9 cellular contexts compared by ENCODE assay signal in the genomic region with DNA sequence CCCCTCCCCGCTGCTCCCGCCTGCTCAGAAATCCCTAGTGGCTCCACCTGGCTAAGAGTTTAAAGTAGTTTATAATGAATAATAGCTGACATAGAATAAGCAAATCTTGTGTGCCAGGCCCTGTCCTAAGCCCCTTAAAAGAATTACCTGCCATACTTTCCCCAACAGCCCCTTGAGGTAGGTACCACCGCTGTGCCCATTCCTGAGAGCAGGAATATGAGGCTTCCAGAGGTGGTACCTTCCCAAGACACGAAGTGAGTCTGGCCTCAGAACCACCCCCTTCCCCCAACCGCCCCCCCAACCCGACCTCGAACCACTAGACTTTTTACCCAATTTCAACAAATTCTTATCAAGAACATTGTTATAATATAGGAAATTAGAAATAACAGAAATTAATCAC. TPM values are rescaled to one million over a fixed set of nuclear protein-coding genes. Genes with fewer than 3 reads are reported as not detected.
DNase-seq lines count a peak whose midpoint lies in the region; ATAC-seq and TF ChIP-seq lines count a peak whose summit lies in the region.
"Had no signal": no experiment of that assay in that cellular context is flagged by ENCODE, and none has a peak within 500 bp of the region (broad histone marks: within the 10 kb centered on the region; RNA-seq: fewer than 3 reads in every experiment).

No MANE protein-coding gene starts in this region.

- peaks cover 17 to 30% of the 10 kb centered on the region in 2 donors for H3K4me1 Mint-ChIP-seq in effector memory CD8-positive, alpha-beta T cell (ENCODE audit: low read depth in 2 of 2)
- H3K4me1 Mint-ChIP-seq in neural progenitor cell = peaks cover 13% of the 10 kb centered on the region

- no peak overlapping the region for H2AFZ ChIP-seq in neural progenitor cell (replicated peaks)

- no peak for TF ChIP-seq CTCF in C4-2B (conservative IDR thresholded peaks at IDR 0.05)
- TF ChIP-seq CTCF in LNCaP clone FGC (IDR thresholded peaks at IDR 0.05; ENCODE audit: control insufficient read depth, extremely low read depth, insufficient read depth) = no peak
- TF ChIP-seq CTCF in neural progenitor cell (IDR thresholded peaks at IDR 0.05) = no peak
- no peak for TF ChIP-seq CTCF in GM13976 (IDR thresholded peaks at IDR 0.05; ENCODE audit: borderline replicate concordance, control extremely low read depth, extremely low read depth, insufficient read depth, missing control alignments)

- no peak overlapping the region for H3K9ac ChIP-seq in neural progenitor cell

- H3K4me3 ChIP-seq in LNCaP clone FGC (ENCODE audit: low read depth, low read length) (peak overlapping the region; percentile 90), neural progenitor cell (peak overlapping the region; percentile 91)

- peak overlapping the region; percentile 70; the same call in 1 of the 2 replicates for H3K27ac ChIP-seq in C4-2B
- no peak overlapping the region for H3K27ac ChIP-seq in neural progenitor cell

- peaks cover 52% of the 10 kb centered on the region for H3K27me3 ChIP-seq in neural progenitor cell

- H3K9me3 Mint-ChIP-seq in effector memory CD8-positive, alpha-beta T cell = no peaks in the 10 kb centered on the region
- no peaks in the 10 kb centered on the region for H3K9me3 Mint-ChIP-seq in neural progenitor cell

- H3K4me3 Mint-ChIP-seq in effector memory CD8-positive, alpha-beta T cell = peak overlapping the region; percentile 93 to 95
- peak overlapping the region; percentile 92 for H3K4me3 Mint-ChIP-seq in neural progenitor cell

- peak overlapping the region in 1 of 2 donors; percentile 60 for H3K27ac Mint-ChIP-seq in effector memory CD8-positive, alpha-beta T cell
- H3K27ac Mint-ChIP-seq in neural progenitor cell = no peak overlapping the region

- peaks cover 5% of the 10 kb centered on the region for H3F3A ChIP-seq in neural progenitor cell (ENCODE audit: low read depth)

- DNase-seq in LNCaP clone FGC (ENCODE audit: low read depth) = no peak
- no peak for DNase-seq in effector memory CD8-positive, alpha-beta T cell
- no peak for DNase-seq in neural progenitor cell (ENCODE audit: low spot score)
- no peak for DNase-seq in GM13976 (ENCODE audit: low spot score)
- DNase-seq: NK-92 treated with Interleukin-12 subunit alpha and Interleukin-12 subunit beta, amount 100 ng/mL, for 24 hours had no signal

- no peaks in the 10 kb centered on the region for H3K9me3 ChIP-seq in neural progenitor cell (ENCODE audit: low read depth)

- H3K4me2 ChIP-seq in neural progenitor cell = peak overlapping the region; percentile 86

- H3K79me2 ChIP-seq in neural progenitor cell (ENCODE audit: low read depth) = peaks cover 17% of the 10 kb centered on the region

- no peaks in the 10 kb centered on the region for H3K36me3 ChIP-seq in neural progenitor cell

- ATAC-seq in effector memory CD8-positive, alpha-beta T cell (replicated peaks) = no peak
- no peak for ATAC-seq in HG03442 (IDR thresholded peaks at IDR 0.05; ENCODE audit: unreplicated experiment)
- no peak for ATAC-seq in HG03432 (IDR thresholded peaks at IDR 0.05; ENCODE audit: unreplicated experiment)
- no peak for ATAC-seq in GM18868 (IDR thresholded peaks at IDR 0.05; ENCODE audit: unreplicated experiment)

- peaks cover 9% of the 10 kb centered on the region for H3K4me1 ChIP-seq in neural progenitor cell

- peaks cover 12% of the 10 kb centered on the region for H4K20me1 ChIP-seq in neural progenitor cell (ENCODE audit: low read depth)

- peaks cover 11% of the 10 kb centered on the region for H3K36me3 Mint-ChIP-seq in effector memory CD8-positive, alpha-beta T cell (ENCODE audit: insufficient read depth)
- H3K36me3 Mint-ChIP-seq in neural progenitor cell = peaks cover 3% of the 10 kb centered on the region

- in situ Hi-C loops in GM13976 (cut with MboI; ENCODE audit: low sequenced_read_pairs, unreplicated experiment) = no loop called here

- H3K27me3 Mint-ChIP-seq in effector memory CD8-positive, alpha-beta T cell = peaks cover 8% of the 10 kb centered on the region in 2 donors
- peaks cover 3% of the 10 kb centered on the region for H3K27me3 Mint-ChIP-seq in neural progenitor cell (ENCODE audit: insufficient read depth, low read depth)

RNA-seq across cellular contexts. Expression of gene ABHD6, which starts 1.2 kb away (rescaled TPM):
- 18.5 and 21.5 TPM in 2 replicates for total RNA-seq in neural progenitor cell (ENCODE audit: low replicate concordance)

RNA-seq across cellular contexts. Expression of gene DNASE1L3, which starts 28.1 kb away (rescaled TPM):
- not detected in 2 replicates for total RNA-seq in neural progenitor cell (ENCODE audit: low replicate concordance)
